21 cellular contexts compared by ENCODE assay signal in the genomic region with DNA sequence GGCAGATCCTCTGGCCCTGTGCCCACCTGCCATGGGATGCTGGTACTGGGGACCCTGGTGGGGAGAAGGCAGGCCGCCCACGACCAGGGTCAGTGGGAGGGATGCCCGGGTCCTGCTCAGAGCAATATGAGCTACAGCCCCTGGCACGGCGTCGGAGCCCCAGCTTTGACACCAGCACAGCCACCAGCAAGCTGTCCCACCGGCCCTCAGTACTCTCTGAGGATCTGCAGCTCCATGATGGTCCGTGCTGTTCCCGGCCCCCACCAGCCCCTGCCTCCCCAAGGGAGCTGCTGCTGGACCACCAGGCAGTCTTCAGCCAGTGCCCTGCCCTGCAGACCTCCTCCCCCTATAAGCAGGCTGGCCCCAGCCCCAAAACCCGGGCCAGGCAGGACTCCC. TPM values are rescaled to one million over a fixed set of nuclear protein-coding genes. Genes with fewer than 3 reads are reported as not detected.
A peak's percentile ranks its signal among the peaks of the same experiment; 100 is the strongest.
DNase-seq lines count a peak whose midpoint lies in the region; ATAC-seq, FAIRE-seq and TF ChIP-seq lines count a peak whose summit lies in the region.
"Had no signal": no experiment of that assay in that cellular context is flagged by ENCODE, and none has a peak within 500 bp of the region (broad histone marks: within the 10 kb centered on the region; RNA-seq: fewer than 3 reads in every experiment).

No MANE protein-coding gene starts in this region.

- H3K36me3 Mint-ChIP-seq in activated naive CD4-positive, alpha-beta T cell treated with anti-CD3 and anti-CD28 coated beads, Interleukin-2, amount 50 U/mL, for 24 hours: no peaks in the 10 kb centered on the region
- H3K36me3 Mint-ChIP-seq in activated naive CD4-positive, alpha-beta T cell treated with anti-CD3 and anti-CD28 coated beads, Interleukin-2, amount 50 U/mL, for 72 hours: peaks cover 0 to 6% of the 10 kb centered on the region in 2 donors
- H3K36me3 Mint-ChIP-seq in chondrocyte (ENCODE audit: low read depth): no peaks in the 10 kb centered on the region
- no peaks in the 10 kb centered on the region for H3K36me3 Mint-ChIP-seq in naive thymus-derived CD4-positive, alpha-beta T cell
- H3K36me3 Mint-ChIP-seq in activated CD4-positive, alpha-beta memory T cell treated with anti-CD3 and anti-CD28 coated beads, Interleukin-2, amount 10 ng/mL, durations not matched to agents 7 days and 5 days (ENCODE audit: low read depth): no peaks in the 10 kb centered on the region

- TF ChIP-seq CTCF in chondrocyte (IDR thresholded peaks at IDR 0.05): no peak

- no peaks in the 10 kb centered on the region for H3K36me3 ChIP-seq in naive thymus-derived CD4-positive, alpha-beta T cell (ENCODE audit: control insufficient read depth in 2 of 3, insufficient read depth in 3 of 3, low read length in 3 of 3)
- H3K36me3 ChIP-seq: BLaER1 treated with 17β-estradiol and CSF1 and Interleukin-3, amounts not matched to agents 10 nM and 100 nM had no signal

- DNase-seq in activated naive CD4-positive, alpha-beta T cell treated with anti-CD3 and anti-CD28 coated beads, Interleukin-2, amount 50 U/mL, for 72 hours (ENCODE audit: low spot score in 2 of 2): no peak
- DNase-seq in chondrocyte (ENCODE audit: low spot score): peak; percentile 90
- DNase-seq in naive thymus-derived CD4-positive, alpha-beta T cell: no peak
- no peak for DNase-seq in H54 (ENCODE audit: insufficient read length, low spot score)
- DNase-seq in activated CD4-positive, alpha-beta memory T cell treated with anti-CD3 and anti-CD28 coated beads, Interleukin-2, amount 10 ng/mL, durations not matched to agents 7 days and 5 days: no peak
- DNase-seq in superior temporal gyrus (ENCODE audit: extremely low spot score): no peak
- DNase-seq: DMS79 treated with DMSO at 0.1 percent for 48 hours, H7, Karpas-422, NCI-H1417 treated with DMSO at 0.1 percent for 48 hours, NCI-H2029, NCI-H2171, NCI-H526, PC-9 had no signal

- CTCF ChIA-PET in naive thymus-derived CD4-positive, alpha-beta T cell (lab: Charles Lee): interaction anchor here (0.5 to 3.8 kb wide), 7 partner anchors 9 to 59 kb away, joined by 3 to 17 read pairs (median 5); a partner anchor contains a TSS
- CTCF ChIA-PET in activated CD4-positive, alpha-beta memory T cell treated with anti-CD3 and anti-CD28 coated beads, Interleukin-2, amount 10 ng/mL, durations not matched to agents 7 days and 5 days (lab: Charles Lee): interaction anchor here (0.9 to 5.8 kb wide), 9 partner anchors 8 to 53 kb away, joined by 3 to 39 read pairs (median 9); a partner anchor contains a TSS

- no peaks in the 10 kb centered on the region for H3K9me3 Mint-ChIP-seq in activated naive CD4-positive, alpha-beta T cell treated with anti-CD3 and anti-CD28 coated beads, Interleukin-2, amount 50 U/mL, for 24 hours
- H3K9me3 Mint-ChIP-seq in activated naive CD4-positive, alpha-beta T cell treated with anti-CD3 and anti-CD28 coated beads, Interleukin-2, amount 50 U/mL, for 72 hours: no peaks in the 10 kb centered on the region
- H3K9me3 Mint-ChIP-seq in chondrocyte (ENCODE audit: low read depth): no peaks in the 10 kb centered on the region
- no peaks in the 10 kb centered on the region for H3K9me3 Mint-ChIP-seq in naive thymus-derived CD4-positive, alpha-beta T cell
- no peaks in the 10 kb centered on the region for H3K9me3 Mint-ChIP-seq in activated CD4-positive, alpha-beta memory T cell treated with anti-CD3 and anti-CD28 coated beads, Interleukin-2, amount 10 ng/mL, durations not matched to agents 7 days and 5 days
- H3K9me3 Mint-ChIP-seq: IgD-negative memory B cell had no signal

- no peak overlapping the region for H3K4me3 ChIP-seq in naive thymus-derived CD4-positive, alpha-beta T cell (ENCODE audit: low read length)
- H3K4me3 ChIP-seq: A549; BLaER1 treated with 17β-estradiol and CSF1 and Interleukin-3, amounts not matched to agents 10 nM and 100 nM; PC-9 had no signal

- no peaks in the 10 kb centered on the region for H3K27me3 Mint-ChIP-seq in activated naive CD4-positive, alpha-beta T cell treated with anti-CD3 and anti-CD28 coated beads, Interleukin-2, amount 50 U/mL, for 24 hours
- no peaks in the 10 kb centered on the region for H3K27me3 Mint-ChIP-seq in chondrocyte (ENCODE audit: low read depth)
- H3K27me3 Mint-ChIP-seq in naive thymus-derived CD4-positive, alpha-beta T cell: peaks cover 0 to 16% (median 0%) of the 10 kb centered on the region in 5 donors
- H3K27me3 Mint-ChIP-seq in activated CD4-positive, alpha-beta memory T cell treated with anti-CD3 and anti-CD28 coated beads, Interleukin-2, amount 10 ng/mL, durations not matched to agents 7 days and 5 days: peaks cover 9% of the 10 kb centered on the region
- H3K27me3 Mint-ChIP-seq: IgD-negative memory B cell had no signal

- no peaks in the 10 kb centered on the region for H3K9me3 ChIP-seq in naive thymus-derived CD4-positive, alpha-beta T cell (ENCODE audit: control insufficient read depth in 2 of 3, low read length in 3 of 3)
- H3K9me3 ChIP-seq: A549; BLaER1 treated with 17β-estradiol and CSF1 and Interleukin-3, amounts not matched to agents 10 nM and 100 nM had no signal

- no peak for TF ChIP-seq POLR2A in H54 (IDR thresholded peaks at IDR 0.05; ENCODE audit: low read depth, low read length)

- ATAC-seq in activated naive CD4-positive, alpha-beta T cell treated with anti-CD3 and anti-CD28 coated beads, Interleukin-2, amount 50 U/mL, for 72 hours: no peak
- ATAC-seq in naive thymus-derived CD4-positive, alpha-beta T cell: no peak
- no peak for ATAC-seq in GM21360 (IDR thresholded peaks at IDR 0.05; ENCODE audit: unreplicated experiment)
- ATAC-seq: A549 had no signal

- H3K27ac ChIP-seq in naive thymus-derived CD4-positive, alpha-beta T cell (ENCODE audit: low read depth, low read length): no peak overlapping the region
- H3K27ac ChIP-seq: A549, PC-9 had no signal

- H3K4me3 Mint-ChIP-seq in activated naive CD4-positive, alpha-beta T cell treated with anti-CD3 and anti-CD28 coated beads, Interleukin-2, amount 50 U/mL, for 24 hours: peak overlapping the region; percentile 74
- H3K4me3 Mint-ChIP-seq in chondrocyte (ENCODE audit: unreplicated experiment): no peak overlapping the region
- peak overlapping the region in 4 of 10 donors; percentile 26 to 42 (median 34) for H3K4me3 Mint-ChIP-seq in naive thymus-derived CD4-positive, alpha-beta T cell
- no peak overlapping the region for H3K4me3 Mint-ChIP-seq in activated CD4-positive, alpha-beta memory T cell treated with anti-CD3 and anti-CD28 coated beads, Interleukin-2, amount 10 ng/mL, durations not matched to agents 7 days and 5 days

- H3K4me1 Mint-ChIP-seq in activated naive CD4-positive, alpha-beta T cell treated with anti-CD3 and anti-CD28 coated beads, Interleukin-2, amount 50 U/mL, for 24 hours: peaks cover 29% of the 10 kb centered on the region
- H3K4me1 Mint-ChIP-seq in chondrocyte (ENCODE audit: low read depth): peaks cover 21% of the 10 kb centered on the region
- H3K4me1 Mint-ChIP-seq in naive thymus-derived CD4-positive, alpha-beta T cell: peaks cover 14 to 28% (median 25%) of the 10 kb centered on the region in 7 donors
- H3K4me1 Mint-ChIP-seq in activated CD4-positive, alpha-beta memory T cell treated with anti-CD3 and anti-CD28 coated beads, Interleukin-2, amount 10 ng/mL, durations not matched to agents 7 days and 5 days: peaks cover 20% of the 10 kb centered on the region

- H3K27me3 ChIP-seq in naive thymus-derived CD4-positive, alpha-beta T cell (ENCODE audit: control insufficient read depth in 2 of 2, insufficient read depth in 2 of 2, low read length in 2 of 2): no peaks in the 10 kb centered on the region
- H3K27me3 ChIP-seq: BLaER1 treated with 17β-estradiol and CSF1 and Interleukin-3, amounts not matched to agents 10 nM and 100 nM had no signal

- FAIRE-seq in H54 (lab: Jason Lieb, UNC): no peak
- FAIRE-seq: A549, HTR-8/SVneo had no signal

- H3K4me1 ChIP-seq in naive thymus-derived CD4-positive, alpha-beta T cell (ENCODE audit: control insufficient read depth in 2 of 2, insufficient read depth in 2 of 2, low read length in 2 of 2): peaks cover 19 to 24% of the 10 kb centered on the region in 2 donors

- intact Hi-C loops in naive thymus-derived CD4-positive, alpha-beta T cell (cut with micrococcal nuclease): loop anchor here in 1 of 2 donors (2.0 kb wide), 2 partner anchors 35 to 61 kb away; a partner anchor contains a TSS

- POLR2A ChIA-PET in naive thymus-derived CD4-positive, alpha-beta T cell (lab: Charles Lee): interaction anchor here (0.9 to 2.2 kb wide), 3 partner anchors 10 to 36 kb away, joined by 3 to 8 read pairs (median 3); a partner anchor contains a TSS
- POLR2A ChIA-PET in activated CD4-positive, alpha-beta memory T cell treated with anti-CD3 and anti-CD28 coated beads, Interleukin-2, amount 10 ng/mL, durations not matched to agents 7 days and 5 days (lab: Charles Lee): interaction anchor here (1.6 to 5.4 kb wide), 4 partner anchors 14 to 325 kb away, joined by 3 to 22 read pairs (median 10); a partner anchor contains a TSS

- no peak overlapping the region for H3K27ac Mint-ChIP-seq in activated naive CD4-positive, alpha-beta T cell treated with anti-CD3 and anti-CD28 coated beads, Interleukin-2, amount 50 U/mL, for 24 hours
- H3K27ac Mint-ChIP-seq in activated naive CD4-positive, alpha-beta T cell treated with anti-CD3 and anti-CD28 coated beads, Interleukin-2, amount 50 U/mL, for 72 hours: no peak overlapping the region
- H3K27ac Mint-ChIP-seq in chondrocyte (ENCODE audit: unreplicated experiment): no peak overlapping the region
- peak overlapping the region in 5 of 9 donors; percentile 36 to 85 (median 52) for H3K27ac Mint-ChIP-seq in naive thymus-derived CD4-positive, alpha-beta T cell
- no peak overlapping the region for H3K27ac Mint-ChIP-seq in activated CD4-positive, alpha-beta memory T cell treated with anti-CD3 and anti-CD28 coated beads, Interleukin-2, amount 10 ng/mL, durations not matched to agents 7 days and 5 days

RNA-seq across cellular contexts. Expression of a gene that starts 11.5 kb away (rescaled TPM):
- under 1 TPM; 0.06 to 0.50 TPM for total RNA-seq in activated naive CD4-positive, alpha-beta T cell treated with anti-CD3 and anti-CD28 coated beads, Interleukin-2, amount 50 U/mL, for 72 hours
- 1.3 to 2.2 TPM (median 1.4 TPM) in 3 replicates for total RNA-seq in chondrocyte
- under 1 TPM in 4 of 5 experiments, not detected in 1; 0.05 to 0.51 (median 0.07) TPM for total RNA-seq in naive thymus-derived CD4-positive, alpha-beta T cell
- polyA plus RNA-seq in naive thymus-derived CD4-positive, alpha-beta T cell: not detected
- total RNA-seq in activated CD4-positive, alpha-beta memory T cell treated with anti-CD3 and anti-CD28 coated beads, Interleukin-2, amount 10 ng/mL, durations not matched to agents 7 days and 5 days: under 1 TPM; 0.03 to 0.18 TPM

RNA-seq across cellular contexts. Expression of a gene that starts 13.0 kb away (rescaled TPM):
- 10 to 100 TPM; 48.6 to 96.4 TPM for total RNA-seq in activated naive CD4-positive, alpha-beta T cell treated with anti-CD3 and anti-CD28 coated beads, Interleukin-2, amount 50 U/mL, for 72 hours
- 20.9 to 28.4 TPM (median 27.9 TPM) in 3 replicates for total RNA-seq in chondrocyte
- total RNA-seq in naive thymus-derived CD4-positive, alpha-beta T cell: 10 to 100 TPM in 1 of 5 experiments, 1 to 10 TPM in 4; 3.7 to 39.6 (median 6.2) TPM
- 1 to 10 TPM; 3.7 to 5.2 TPM for polyA plus RNA-seq in naive thymus-derived CD4-positive, alpha-beta T cell
- total RNA-seq in activated CD4-positive, alpha-beta memory T cell treated with anti-CD3 and anti-CD28 coated beads, Interleukin-2, amount 10 ng/mL, durations not matched to agents 7 days and 5 days: 10 to 100 TPM; 54.2 to 54.3 TPM

RNA-seq across cellular contexts. Expression of a gene that starts 18.6 kb away (rescaled TPM):
- total RNA-seq in activated naive CD4-positive, alpha-beta T cell treated with anti-CD3 and anti-CD28 coated beads, Interleukin-2, amount 50 U/mL, for 72 hours: not detected
- total RNA-seq in chondrocyte: not detected in 3 replicates
- total RNA-seq in naive thymus-derived CD4-positive, alpha-beta T cell: not detected
- polyA plus RNA-seq in naive thymus-derived CD4-positive, alpha-beta T cell: not detected
- total RNA-seq in activated CD4-positive, alpha-beta memory T cell treated with anti-CD3 and anti-CD28 coated beads, Interleukin-2, amount 10 ng/mL, durations not matched to agents 7 days and 5 days: not detected
- total RNA-seq: H7, MCF 10A, PC-9 had no signal
- polyA plus RNA-seq: A549, IgD-negative memory B cell had no signal

RNA-seq across cellular contexts. Expression of a gene that starts 28.7 kb away (rescaled TPM):
- total RNA-seq in activated naive CD4-positive, alpha-beta T cell treated with anti-CD3 and anti-CD28 coated beads, Interleukin-2, amount 50 U/mL, for 72 hours: 1 to 10 TPM; 1.6 to 2.8 TPM
- 55.4 to 60.0 TPM (median 58.0 TPM) in 3 replicates for total RNA-seq in chondrocyte
- 1 to 10 TPM in 4 of 5 experiments, under 1 TPM in 1; 0.73 to 2.7 (median 1.6) TPM for total RNA-seq in naive thymus-derived CD4-positive, alpha-beta T cell
- polyA plus RNA-seq in naive thymus-derived CD4-positive, alpha-beta T cell: under 1 TPM; 0.07 to 0.30 TPM
- total RNA-seq in activated CD4-positive, alpha-beta memory T cell treated with anti-CD3 and anti-CD28 coated beads, Interleukin-2, amount 10 ng/mL, durations not matched to agents 7 days and 5 days: 1 to 10 TPM; 2.0 to 2.6 TPM

RNA-seq across cellular contexts. Expression of a gene that starts 36.1 kb away (rescaled TPM):
- total RNA-seq in activated naive CD4-positive, alpha-beta T cell treated with anti-CD3 and anti-CD28 coated beads, Interleukin-2, amount 50 U/mL, for 72 hours: 10 to 100 TPM; 45.2 to 66.9 TPM
- 42.0 to 58.9 TPM (median 42.5 TPM) in 3 replicates for total RNA-seq in chondrocyte
- 10 to 100 TPM; 47.2 to 81.8 (median 64.7) TPM for total RNA-seq in naive thymus-derived CD4-positive, alpha-beta T cell
- 10 to 100 TPM; 27.1 to 42.4 TPM for polyA plus RNA-seq in naive thymus-derived CD4-positive, alpha-beta T cell
- 10 to 100 TPM; 38.1 to 38.4 TPM for total RNA-seq in activated CD4-positive, alpha-beta memory T cell treated with anti-CD3 and anti-CD28 coated beads, Interleukin-2, amount 10 ng/mL, durations not matched to agents 7 days and 5 days

Comparison
In these comparisons a context has a peak if more than half of its experiments do, and no peak if none do; other contexts are left out.
1. H3K27ac Mint-ChIP-seq: peak in naive thymus-derived CD4-positive, alpha-beta T cell (5 of 9); none in activated naive CD4-positive, alpha-beta T cell treated with anti-CD3 and anti-CD28 coated beads, Interleukin-2, amount 50 U/mL, for 24 hours (single experiment), activated naive CD4-positive, alpha-beta T cell treated with anti-CD3 and anti-CD28 coated beads, Interleukin-2, amount 50 U/mL, for 72 hours (0 of 2), chondrocyte (single experiment) and activated CD4-positive, alpha-beta memory T cell treated with anti-CD3 and anti-CD28 coated beads, Interleukin-2, amount 10 ng/mL, durations not matched to agents 7 days and 5 days (single experiment).